Comparison of ENCODE assay signal across 8 cellular contexts in the genomic region with DNA sequence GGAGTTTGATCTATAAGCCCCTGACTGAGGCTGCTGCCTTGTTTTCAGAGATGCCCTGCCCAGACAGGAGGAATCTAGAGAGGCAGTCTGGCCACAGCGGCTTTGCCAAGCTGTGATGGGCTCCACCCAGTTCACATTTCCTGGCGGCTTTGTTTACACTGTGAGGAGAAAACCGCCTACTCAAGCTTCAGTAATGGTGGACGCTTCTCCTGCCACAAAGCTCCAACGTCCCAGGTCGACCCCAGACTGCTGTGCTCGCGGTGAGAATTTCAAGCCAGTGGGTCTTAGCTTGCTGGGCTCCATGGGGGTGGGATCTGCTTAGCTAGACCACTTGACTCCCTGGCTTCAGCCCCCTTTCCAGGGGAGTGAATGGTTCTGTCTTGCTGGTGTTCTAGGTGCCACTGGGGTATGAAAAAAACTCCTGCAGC. TPM values are rescaled to one million over a fixed set of nuclear protein-coding genes. Genes with fewer than 3 reads are reported as not detected.
DNase-seq lines count a peak whose midpoint lies in the region; ATAC-seq, FAIRE-seq and TF ChIP-seq lines count a peak whose summit lies in the region.
"Not testable (repeated sequence)": the region's sequence is repeated elsewhere in the genome, so short reads cannot be mapped to it uniquely, and the experiment has no call there.

No MANE protein-coding gene starts in this region.

- H4K91ac ChIP-seq in H9 (ENCODE audit: insufficient read length, low read depth, low read length): not testable (repeated sequence)

- not testable (repeated sequence) for H2AFZ ChIP-seq in H9 (ENCODE audit: low read length)
- H2AFZ ChIP-seq in PC-3 (ENCODE audit: low read length): peak overlapping the region; percentile 85
- peak overlapping the region; percentile 92 for H2AFZ ChIP-seq in keratinocyte (ENCODE audit: control insufficient read depth, low read length)

- not testable (repeated sequence) for H3K79me2 ChIP-seq in H9 (ENCODE audit: insufficient read depth, low read length); PC-3 (ENCODE audit: low read length); keratinocyte (ENCODE audit: control insufficient read depth, insufficient read depth, low read length)

- H2BK120ac ChIP-seq in H9 (ENCODE audit: low read depth, low read length, poor library complexity, severe bottlenecking): not testable (repeated sequence)

- H3K27me3 Mint-ChIP-seq in H9 (ENCODE audit: low read depth); activated CD4-positive, alpha-beta T cell treated with anti-CD3 and anti-CD28 coated beads for 36 hours; MCF 10A (ENCODE audit: insufficient read depth, unreplicated experiment); progenitor cell of endocrine pancreas: not testable (repeated sequence)

- not testable (repeated sequence) for H3K9ac ChIP-seq in H9 (ENCODE audit: extremely low read depth, insufficient read length, low read length); PC-3 (ENCODE audit: low read length)
- H3K9ac ChIP-seq in keratinocyte (ENCODE audit: control insufficient read depth, extremely low read depth, insufficient read depth, low read length): peak overlapping the region; percentile 52

- not testable (repeated sequence) for H2BK5ac ChIP-seq in H9 (ENCODE audit: insufficient read length, low read length)

- DNase-seq in A549 (ENCODE audit: low read depth in 1 of 2, low spot score in 1 of 2): peak in 1 of 2 experiments; percentile 52
- not testable (repeated sequence) for DNase-seq in H9; keratinocyte (ENCODE audit: low read depth, low spot score); progenitor cell of endocrine pancreas (ENCODE audit: low spot score, unreplicated experiment)
- DNase-seq in NCI-H187 treated with DMSO at 0.1 percent for 48 hours (lab: John Stamatoyannopoulos, UW): peak; percentile 4
- peak; percentile 60 for DNase-seq in PC-3
- peak; percentile 7 for DNase-seq in activated CD4-positive, alpha-beta T cell treated with anti-CD3 and anti-CD28 coated beads for 36 hours
- peak; percentile 72 for DNase-seq in MCF 10A (ENCODE audit: unreplicated experiment)

- WGBS in A549 (ENCODE audit: missing lambda C conversion rate): 13% methylated on average over 8 of the region's 8 CpGs
- no CpG with 5 or more reads among the region's 8 CpGs for WGBS in H9 (ENCODE audit: extremely low coverage, insufficient read length, low lambda C conversion rate)

- H4K8ac ChIP-seq in H9 (replicated peaks; ENCODE audit: insufficient read length, low read depth, low read length): not testable (repeated sequence)

- intact Hi-C loops in PC-3 (cut with micrococcal nuclease): not testable (repeated sequence)
- intact Hi-C loops in activated CD4-positive, alpha-beta T cell treated with anti-CD3 and anti-CD28 coated beads for 36 hours (cut with DNase I, micrococcal nuclease): loop anchor here (10.0 kb wide), 3 partner anchors 306 to 786 kb away; partner anchors contain the start of genes DBF4 (in 1 of the 2), RUNDC3B (in 1 of the 2) and SLC25A40 (in 1 of the 2)
- intact Hi-C loops in MCF 10A (cut with micrococcal nuclease): loop anchor here (5.0 to 10.0 kb wide), 3 partner anchors 38 to 384 kb away; no protein-coding TSS in a partner anchor

- not testable (repeated sequence) for H3K27ac Mint-ChIP-seq in H9
- H3K27ac Mint-ChIP-seq in activated CD4-positive, alpha-beta T cell treated with anti-CD3 and anti-CD28 coated beads for 36 hours: peak overlapping the region; percentile 55
- H3K27ac Mint-ChIP-seq in MCF 10A (ENCODE audit: low read depth, unreplicated experiment): peak overlapping the region; percentile 98
- peak overlapping the region; percentile 49 for H3K27ac Mint-ChIP-seq in progenitor cell of endocrine pancreas

- not testable (repeated sequence) for H2BK15ac ChIP-seq in H9 (ENCODE audit: low read depth, low read length)

- H3K4me1 ChIP-seq in A549 (peaks cover 37% of the 10 kb centered on the region), PC-3 (ENCODE audit: insufficient read depth, low read length) (peaks cover 34% of the 10 kb centered on the region), keratinocyte (ENCODE audit: control insufficient read depth, extremely low read depth, insufficient read depth, low read length) (peaks cover 45% of the 10 kb centered on the region)
- not testable (repeated sequence) for H3K4me1 ChIP-seq in H9 (ENCODE audit: insufficient read depth, low read length)

- H4K5ac ChIP-seq in H9 (ENCODE audit: insufficient read length, low read depth, low read length): not testable (repeated sequence)

- not testable (repeated sequence) for H3K9me2 ChIP-seq in PC-3 (replicated peaks; ENCODE audit: low read length)

- H3K4ac ChIP-seq in H9 (ENCODE audit: low read depth, low read length): not testable (repeated sequence)

- not testable (repeated sequence) for BruUV-seq in PC-3 (replicated peaks; lab: Mats Ljungman, UMichigan); MCF 10A (replicated peaks; lab: Mats Ljungman, UMichigan)

- not testable (repeated sequence) for H3F3A ChIP-seq in PC-3 (ENCODE audit: low read length, unreplicated experiment)

- peaks cover 4 to 24% (median 16%) of the 10 kb centered on the region in 3 experiments; a peak in 6 of 7 replicates for H3K36me3 Mint-ChIP-seq in H9 (ENCODE audit: insufficient read depth in 1 of 3, low read depth in 3 of 3)
- H3K36me3 Mint-ChIP-seq in activated CD4-positive, alpha-beta T cell treated with anti-CD3 and anti-CD28 coated beads for 36 hours (ENCODE audit: low read depth): not testable (repeated sequence)
- peaks cover 21% of the 10 kb centered on the region for H3K36me3 Mint-ChIP-seq in MCF 10A (ENCODE audit: insufficient read depth, unreplicated experiment)
- peaks cover 15% of the 10 kb centered on the region for H3K36me3 Mint-ChIP-seq in progenitor cell of endocrine pancreas (ENCODE audit: insufficient read depth)

- H3K4me3 ChIP-seq in A549: peak overlapping the region; percentile 37
- H3K4me3 ChIP-seq in PC-3 (ENCODE audit: low read length): peak overlapping the region; percentile 54; the same call in 1 of the 2 replicates
- H3K4me3 ChIP-seq in keratinocyte (ENCODE audit: control insufficient read depth in 2 of 3, extremely low read depth in 1 of 3, insufficient read depth in 2 of 3, low read depth in 1 of 3, low read length in 3 of 3): peak overlapping the region in 1 of 3 experiments; percentile 22

- not testable (repeated sequence) for FAIRE-seq in A549 (lab: Jason Lieb, UNC)
- FAIRE-seq in keratinocyte (lab: Jason Lieb, UNC): peak; percentile 63

- not testable (repeated sequence) for H3K23ac ChIP-seq in H9 (ENCODE audit: insufficient read length, low read depth, low read length)

- peak overlapping the region; percentile 95 for H3K4me2 ChIP-seq in A549
- H3K4me2 ChIP-seq in H9 (ENCODE audit: insufficient read depth, insufficient read length, low read length): not testable (repeated sequence)
- H3K4me2 ChIP-seq in PC-3 (ENCODE audit: low read length): peak overlapping the region; percentile 77
- H3K4me2 ChIP-seq in keratinocyte (ENCODE audit: control insufficient read depth, extremely low read depth, insufficient read depth, low read depth, low read length): peak overlapping the region; percentile 67

- H3K14ac ChIP-seq in H9 (ENCODE audit: insufficient read depth, low read length): 0 out of 2 replicates have a peak overlapping the region, but pooled peaks have one; percentile 47

- H3K4me1 Mint-ChIP-seq in H9: peaks cover 6 to 12% of the 10 kb centered on the region in 2 experiments; a peak in 2 of 4 replicates
- H3K4me1 Mint-ChIP-seq in activated CD4-positive, alpha-beta T cell treated with anti-CD3 and anti-CD28 coated beads for 36 hours: peaks cover 23% of the 10 kb centered on the region
- peaks cover 39% of the 10 kb centered on the region for H3K4me1 Mint-ChIP-seq in MCF 10A (ENCODE audit: insufficient read depth, unreplicated experiment)
- not testable (repeated sequence) for H3K4me1 Mint-ChIP-seq in progenitor cell of endocrine pancreas (ENCODE audit: low read depth)

- H3K9me3 ChIP-seq in A549; H9 (ENCODE audit: control insufficient read depth, low read depth, low read length); PC-3 (ENCODE audit: low read length); keratinocyte (ENCODE audit: control insufficient read depth, low read depth, low read length): not testable (repeated sequence)

- not testable (repeated sequence) for H3K79me1 ChIP-seq in H9 (ENCODE audit: insufficient read depth, low read depth, low read length, poor library complexity, severe bottlenecking)

- not testable (repeated sequence) for TF ChIP-seq RAD21 in A549 (conservative IDR thresholded peaks at IDR 0.05 in 1 of 2, IDR thresholded peaks at IDR 0.05 in 1 of 2)

- dilution Hi-C loops in keratinocyte (cut with MboI; ENCODE audit: extremely low pct_ligation_motif_present, low sequenced_read_pairs): not testable (repeated sequence)

- H3K27ac ChIP-seq in A549: peak overlapping the region; percentile 76 to 78
- H3K27ac ChIP-seq in H9 (ENCODE audit: insufficient read length, low read depth, low read length): not testable (repeated sequence)
- 0 out of 2 replicates have a peak overlapping the region, but pooled peaks have one; percentile 25 for H3K27ac ChIP-seq in PC-3 (ENCODE audit: low read length)
- peak overlapping the region; percentile 36 for H3K27ac ChIP-seq in keratinocyte (ENCODE audit: control insufficient read depth, insufficient read depth, low read length)

- not testable (repeated sequence) for H3K23me2 ChIP-seq in H9 (ENCODE audit: insufficient read length, low read depth, low read length, poor library complexity, severe bottlenecking)

- TF ChIP-seq CTCF in A549 (IDR thresholded peaks at IDR 0.05); H9 (conservative IDR thresholded peaks at IDR 0.05); PC-3 (conservative IDR thresholded peaks at IDR 0.05; ENCODE audit: low read depth, low read length); MCF 10A (IDR thresholded peaks at IDR 0.05; ENCODE audit: unreplicated experiment); keratinocyte (optimal IDR thresholded peaks at IDR 0.05 in 1 of 3, IDR thresholded peaks at IDR 0.05 in 1 of 3, conservative IDR thresholded peaks at IDR 0.05 in 1 of 3; ENCODE audit: extremely low read depth in 1 of 3, insufficient read depth in 2 of 3, low read length in 3 of 3); progenitor cell of endocrine pancreas (IDR thresholded peaks at IDR 0.05; ENCODE audit: unreplicated experiment): not testable (repeated sequence)

- H2BK20ac ChIP-seq in H9 (ENCODE audit: low read depth, low read length, poor library complexity, severe bottlenecking): not testable (repeated sequence)

- not testable (repeated sequence) for H4K20me1 ChIP-seq in H9 (ENCODE audit: control insufficient read depth, insufficient read depth, insufficient read length); PC-3 (ENCODE audit: low read length); keratinocyte (ENCODE audit: control insufficient read depth, extremely low read depth, insufficient read depth, low read length)

- CTCF ChIA-PET in A549 (lab: Yijun Ruan, JAX) (interaction anchor here (0.8 to 9.6 kb wide), 4 partner anchors 10 to 97 kb away, joined by 3 to 195 read pairs (median 3); no protein-coding TSS in a partner anchor), PC-3 (lab: Charles Lee) (interaction anchor here (1.4 kb wide), 1 partner anchor 95 kb away, joined by 7 read pairs; no protein-coding TSS in a partner anchor), MCF 10A (lab: Yijun Ruan, JAX) (interaction anchor here (0.5 to 15.5 kb wide), 7 partner anchors 11 to 185 kb away, joined by 3 to 494 read pairs (median 6); partner anchors contain the start of gene CROT)
- CTCF ChIA-PET in activated CD4-positive, alpha-beta T cell treated with anti-CD3 and anti-CD28 coated beads for 36 hours (lab: Charles Lee): interaction anchor here (1.4 to 8.3 kb wide), 2 partner anchors 26 to 98 kb away, joined by 4 to 182 read pairs; no protein-coding TSS in a partner anchor

- not testable (repeated sequence) for H3T11ph ChIP-seq in H9 (ENCODE audit: low read length)

- not testable (repeated sequence) for H3K56ac ChIP-seq in H9 (ENCODE audit: insufficient read length, low read depth, low read length)

- H3K36me3 ChIP-seq in PC-3 (ENCODE audit: low read depth, low read length); keratinocyte (ENCODE audit: control insufficient read depth in 2 of 2, extremely low read depth in 1 of 2, insufficient read depth in 2 of 2, low read length in 2 of 2): not testable (repeated sequence)

- not testable (repeated sequence) for TF ChIP-seq POLR2A in A549 (IDR thresholded peaks at IDR 0.05; ENCODE audit: low read length)

- not testable (repeated sequence) for H2BK12ac ChIP-seq in H9 (ENCODE audit: insufficient read length, low read depth, low read length)

- not testable (repeated sequence) for TF ChIP-seq EP300 in A549 (IDR thresholded peaks at IDR 0.05)

- H3K9me1 ChIP-seq in keratinocyte (ENCODE audit: control insufficient read depth, extremely low read depth, insufficient read depth, low read length): not testable (repeated sequence)

- H3K27me3 ChIP-seq in H9 (ENCODE audit: insufficient read depth, low read length); PC-3 (ENCODE audit: low read length); keratinocyte (ENCODE audit: control insufficient read depth, extremely low read depth, insufficient read depth, low read length): not testable (repeated sequence)

- not testable (repeated sequence) for H3K18ac ChIP-seq in H9 (ENCODE audit: insufficient read length, low read depth, low read length)

- peaks cover 13 to 26% of the 10 kb centered on the region in 2 experiments for H3K9me3 Mint-ChIP-seq in H9
- not testable (repeated sequence) for H3K9me3 Mint-ChIP-seq in activated CD4-positive, alpha-beta T cell treated with anti-CD3 and anti-CD28 coated beads for 36 hours (ENCODE audit: low read depth); MCF 10A (ENCODE audit: unreplicated experiment)
- peaks cover 20% of the 10 kb centered on the region for H3K9me3 Mint-ChIP-seq in progenitor cell of endocrine pancreas (ENCODE audit: low read depth)

- not testable (repeated sequence) for H3K4me3 Mint-ChIP-seq in H9; progenitor cell of endocrine pancreas (ENCODE audit: low read depth)
- peak overlapping the region; percentile 38 for H3K4me3 Mint-ChIP-seq in activated CD4-positive, alpha-beta T cell treated with anti-CD3 and anti-CD28 coated beads for 36 hours
- H3K4me3 Mint-ChIP-seq in MCF 10A (ENCODE audit: unreplicated experiment): peak overlapping the region; percentile 73

- POLR2A ChIA-PET in A549 (lab: Yijun Ruan, JAX): interaction anchor here (1.2 kb wide), 1 partner anchor 167 kb away, joined by 3 read pairs; the partner anchor contains the start of gene DMTF1
- POLR2A ChIA-PET in PC-3 (lab: Charles Lee; ENCODE audit: unreplicated experiment); activated CD4-positive, alpha-beta T cell treated with anti-CD3 and anti-CD28 coated beads for 36 hours (lab: Charles Lee): not testable (repeated sequence)
- POLR2A ChIA-PET in MCF 10A (lab: Yijun Ruan, JAX): interaction anchor here (1.0 to 12.3 kb wide), 10 partner anchors 10 to 166 kb away, joined by 3 to 233 read pairs (median 28); partner anchors contain the start of genes CROT and DMTF1

- ATAC-seq in A549 (peak; percentile 56 to 89; a peak in 3 of 6 replicates), PC-3 (peak; percentile 61)
- not testable (repeated sequence) for ATAC-seq in activated CD4-positive, alpha-beta T cell treated with anti-CD3 and anti-CD28 coated beads for 36 hours

- H2AK5ac ChIP-seq in H9 (ENCODE audit: insufficient read length, low read length): not testable (repeated sequence)

RNA-seq across cellular contexts. Expression of gene CROT, which starts 26.3 kb away (rescaled TPM):
- 11.3 and 18.2 TPM in 2 replicates for polyA plus RNA-seq in A549 (2011; rRNA removed)
- 4.4 and 4.6 TPM in 2 replicates for polyA plus RNA-seq in A549 (2012; cell fraction: cytosol; rRNA removed)
- 3.3 and 4.9 TPM in 2 replicates for polyA plus RNA-seq in A549 (2012; cell fraction: nucleus; rRNA removed)
- 12.1 to 12.3 TPM (median 12.3 TPM) in 3 replicates for polyA plus RNA-seq in A549 (2017; fragmentation: RNase III; extraction: RNeasy Plus Mini Kit Qiagen cat#74134 plus additional on column Dnase treatment)
- polyA minus RNA-seq in A549 (2011; rRNA and poly(A)+ RNA removed): 4.1 and 4.5 TPM in 2 replicates
- total RNA-seq in H9 (2021): 6.0 and 6.2 TPM in 2 replicates
- 6.9 and 7.7 TPM in 2 replicates for total RNA-seq in PC-3 (2014; rRNA removed)
- total RNA-seq in activated CD4-positive, alpha-beta T cell treated with anti-CD3 and anti-CD28 coated beads for 36 hours: 1 to 10 TPM; 4.6 to 7.0 TPM
- 5.7 and 6.5 TPM in 2 replicates for total RNA-seq in MCF 10A (2022)
- 13.3 to 22.3 TPM (median 18.9 TPM) in 3 replicates for polyA plus RNA-seq in keratinocyte
- 11.1 TPM for polyA plus RNA-seq in keratinocyte (2011; ENCODE audit: low read depth)
- 10.4 and 17.9 TPM in 2 replicates for polyA plus RNA-seq in keratinocyte (2011; cell fraction: cytosol; rRNA removed)
- 23.7 and 36.1 TPM in 2 replicates for polyA plus RNA-seq in keratinocyte (2011; cell fraction: nucleus; rRNA removed)
- 11.5 and 14.0 TPM in 2 replicates for polyA plus RNA-seq in keratinocyte (2012; ENCODE audit: low replicate concordance)
- 1.5 to 18.0 TPM (median 12.7 TPM) in 3 replicates for polyA minus RNA-seq in keratinocyte
- polyA minus RNA-seq in keratinocyte (2011; cell fraction: cytosol; rRNA and poly(A)+ RNA removed): 9.6 TPM
- 15.5 and 25.1 TPM in 2 replicates for polyA minus RNA-seq in keratinocyte (2011; cell fraction: nucleus; rRNA and poly(A)+ RNA removed)
- 18.1 and 20.9 TPM in 2 replicates for total RNA-seq in progenitor cell of endocrine pancreas
